In the genomic region with DNA sequence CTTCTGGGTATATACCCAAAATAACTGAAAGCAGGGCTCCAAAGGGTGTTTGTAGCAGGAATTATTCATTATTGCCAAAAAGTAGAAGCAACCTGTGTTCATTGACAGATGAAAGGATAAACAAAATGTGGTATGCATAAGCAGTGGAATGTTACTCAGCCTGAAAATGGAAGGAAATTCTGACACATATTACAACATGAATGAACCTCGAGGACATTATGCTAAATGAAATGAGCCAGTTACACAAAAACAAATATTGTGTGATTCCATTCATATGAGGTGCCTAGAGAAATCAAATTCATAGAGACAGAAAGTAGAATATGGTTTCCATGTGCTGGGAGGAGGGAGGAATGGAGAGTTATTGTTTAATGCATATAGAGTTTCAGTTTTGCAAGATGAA, we compare ENCODE assay signal across 24 cellular contexts.
A peak's percentile ranks its signal among the peaks of the same experiment; 100 is the strongest.
DNase-seq lines count a peak whose midpoint lies in the region; ATAC-seq, FAIRE-seq and TF ChIP-seq lines count a peak whose summit lies in the region.
"Had no signal": no experiment of that assay in that cellular context is flagged by ENCODE, and none has a peak within 500 bp of the region (broad histone marks: within the 10 kb centered on the region; RNA-seq: fewer than 3 reads in every experiment).

No MANE protein-coding gene starts in this region.

- H3K4me1 ChIP-seq in A549, result 0 out of 3 replicates have a peak, but pooled peaks cover 4% of the 10 kb centered on the region
- H3K4me1 ChIP-seq in PC-9 (replicated peaks; ENCODE audit: insufficient read depth), result peaks cover 17% of the 10 kb centered on the region
- no peaks in the 10 kb centered on the region for H3K4me1 ChIP-seq in prostate gland (replicated peaks)
- H3K4me1 ChIP-seq: foreskin keratinocyte, lower lobe of right lung, sigmoid colon had no signal

- H3K4me3 ChIP-seq in A549, result no peak overlapping the region
- H3K4me3 ChIP-seq in PC-9, result no peak overlapping the region
- no peak overlapping the region for H3K4me3 ChIP-seq in choroid plexus epithelial cell (ENCODE audit: low read depth, low read length)
- no peak overlapping the region for H3K4me3 ChIP-seq in prostate gland
- H3K4me3 ChIP-seq: lower lobe of right lung, sigmoid colon had no signal

- TF ChIP-seq RAD21 in A549 (conservative IDR thresholded peaks at IDR 0.05 in 1 of 2, IDR thresholded peaks at IDR 0.05 in 1 of 2), result no peak

- no peaks in the 10 kb centered on the region for H3K9me2 ChIP-seq in PC-9 (ENCODE audit: insufficient read depth)

- TF ChIP-seq POLR2A in A549 (IDR thresholded peaks at IDR 0.05; ENCODE audit: low read length), result no peak
- TF ChIP-seq POLR2A in prostate gland (IDR thresholded peaks at IDR 0.05), result no peak

- DNase-seq in A549 (ENCODE audit: low read depth in 1 of 2, low spot score in 1 of 2), result no peak
- no peak for DNase-seq in GM18507 (ENCODE audit: extremely low spot score, insufficient read length, low read depth)
- DNase-seq in PC-9, result peak in 1 of 2 experiments; percentile 73
- peak; percentile 32 for DNase-seq in choroid plexus epithelial cell (ENCODE audit: low read depth)
- no peak for DNase-seq in GM03348 (ENCODE audit: low spot score)
- DNase-seq in prostate gland (ENCODE audit: low spot score), result no peak
- no peak for DNase-seq in NCI-H1694 (lab: John Stamatoyannopoulos, UW)
- DNase-seq in kidney tubule cell (ENCODE audit: low spot score), result no peak
- DNase-seq: activated CD4-positive, alpha-beta T cell treated with anti-CD3 and anti-CD28 coated beads for 4 hours; activated gamma-delta T cell; C1 segment of cervical spinal cord; hippocampal formation; islet precursor cell; lower lobe of right lung; NCI-H187; NCI-H774; SIG-M5; sigmoid colon; stimulated activated CD4-positive, alpha-beta T cell treated with anti-CD3 and anti-CD28 coated beads, Interleukin-15, amount 100 ng/mL, for 24 hours; stimulated activated CD8-positive, alpha-beta memory T cell treated with anti-CD3 and anti-CD28 coated beads, Interleukin-4, amount 100 ng/mL, for 48 hours; substantia nigra had no signal

- CTCF ChIA-PET in A549 (lab: Yijun Ruan, JAX), result no interaction called here
- CTCF ChIA-PET in PC-9 (lab: Charles Lee), result no interaction called here

- H3K9me3 ChIP-seq in A549 (no peaks in the 10 kb centered on the region), PC-9 (ENCODE audit: insufficient read depth, low read depth) (peaks cover 2% of the 10 kb centered on the region), prostate gland (no peaks in the 10 kb centered on the region)
- H3K9me3 ChIP-seq: lower lobe of right lung, sigmoid colon had no signal

- ATAC-seq in A549, result no peak
- ATAC-seq: foreskin keratinocyte, HCT116, lower lobe of right lung had no signal

- no peak for TF ChIP-seq CTCF in A549 (IDR thresholded peaks at IDR 0.05)
- no peak for TF ChIP-seq CTCF in PC-9 (conservative IDR thresholded peaks at IDR 0.05)
- TF ChIP-seq CTCF in choroid plexus epithelial cell (conservative IDR thresholded peaks at IDR 0.05; ENCODE audit: low read depth, low read length), result no peak
- no peak for TF ChIP-seq CTCF in prostate gland (IDR thresholded peaks at IDR 0.05)

- H3K27ac ChIP-seq in A549, result no peak overlapping the region
- peak overlapping the region; percentile 17; the same call in 1 of the 2 replicates for H3K27ac ChIP-seq in PC-9
- H3K27ac ChIP-seq in prostate gland, result no peak overlapping the region
- H3K27ac ChIP-seq: foreskin keratinocyte, lower lobe of right lung, sigmoid colon had no signal

- no peak for TF ChIP-seq EP300 in A549 (IDR thresholded peaks at IDR 0.05)

- FAIRE-seq in A549 (lab: Jason Lieb, UNC), result no peak
- FAIRE-seq in GM18507 (lab: Jason Lieb, UNC), result peak; percentile 39
- FAIRE-seq: D721Med had no signal

- H4K20me1 ChIP-seq in PC-9 (ENCODE audit: insufficient read depth), result no peaks in the 10 kb centered on the region

- POLR2A ChIA-PET in A549 (lab: Yijun Ruan, JAX), result no interaction called here
- POLR2A ChIA-PET in PC-9 (lab: Charles Lee; ENCODE audit: unreplicated experiment), result no interaction called here

- peaks cover 16% of the 10 kb centered on the region; the same call in 1 of the 2 replicates for H3F3A ChIP-seq in PC-9 (ENCODE audit: insufficient read depth, low read depth)

- H3K36me3 ChIP-seq in PC-9 (ENCODE audit: low read depth) (0 out of 2 replicates have a peak, but pooled peaks cover under 1% of the 10 kb centered on the region), prostate gland (no peaks in the 10 kb centered on the region)
- H3K36me3 ChIP-seq: lower lobe of right lung had no signal

- intact Hi-C loops in PC-9 (cut with micrococcal nuclease; ENCODE audit: unreplicated experiment) (no loop called here), prostate gland (cut with DNase I) (no loop called here)

- H3K27me3 ChIP-seq in PC-9 (ENCODE audit: insufficient read depth, low read depth) (no peaks in the 10 kb centered on the region), prostate gland (replicated peaks; ENCODE audit: insufficient read depth) (no peaks in the 10 kb centered on the region)
- H3K27me3 ChIP-seq: foreskin keratinocyte, sigmoid colon had no signal

- 57% methylated on average over 1 of the region's 1 CpG for WGBS in A549 (ENCODE audit: missing lambda C conversion rate)
- 55% methylated on average over 1 of the region's 1 CpG for WGBS in prostate gland

- BruUV-seq in PC-9 (replicated peaks; lab: Mats Ljungman, UMichigan), result no TSS peak

- no peaks in the 10 kb centered on the region for H3K79me2 ChIP-seq in PC-9 (ENCODE audit: low read depth)

- H2AFZ ChIP-seq in PC-9, result no peak overlapping the region

- H3K4me2 ChIP-seq in A549 (0 out of 3 replicates have a peak overlapping the region, but pooled peaks have one; percentile 19), PC-9 (0 out of 2 replicates have a peak overlapping the region, but pooled peaks have one; percentile 3)

TF ChIP-seq in A549, 52 proteins besides CTCF, POLR2A, EP300 and RAD21 (continues in another document):
- no peak for TF ChIP-seq EHF (CRISPR knock-in tag; IDR thresholded peaks at IDR 0.05)
- no peak for TF ChIP-seq FOXS1 (CRISPR knock-in tag; IDR thresholded peaks at IDR 0.05)
- no peak for TF ChIP-seq BHLHE40 (IDR thresholded peaks at IDR 0.05; ENCODE audit: low read depth, low read length)
- TF ChIP-seq MAFK (IDR thresholded peaks at IDR 0.05; ENCODE audit: partially characterized antibody), result no peak
- TF ChIP-seq HOXB13 (CRISPR knock-in tag; IDR thresholded peaks at IDR 0.05; ENCODE audit: low read depth), result no peak
- TF ChIP-seq, protein P1, sequence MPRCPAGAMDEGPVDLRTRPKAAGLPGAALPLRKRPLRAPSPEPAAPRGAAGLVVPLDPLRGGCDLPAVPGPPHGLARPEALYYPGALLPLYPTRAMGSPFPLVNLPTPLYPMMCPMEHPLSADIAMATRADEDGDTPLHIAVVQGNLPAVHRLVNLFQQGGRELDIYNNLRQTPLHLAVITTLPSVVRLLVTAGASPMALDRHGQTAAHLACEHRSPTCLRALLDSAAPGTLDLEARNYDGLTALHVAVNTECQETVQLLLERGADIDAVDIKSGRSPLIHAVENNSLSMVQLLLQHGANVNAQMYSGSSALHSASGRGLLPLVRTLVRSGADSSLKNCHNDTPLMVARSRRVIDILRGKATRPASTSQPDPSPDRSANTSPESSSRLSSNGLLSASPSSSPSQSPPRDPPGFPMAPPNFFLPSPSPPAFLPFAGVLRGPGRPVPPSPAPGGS (IDR thresholded peaks at IDR 0.05), result no peak
- no peak for TF ChIP-seq POLR2AphosphoS2 (conservative IDR thresholded peaks at IDR 0.05; ENCODE audit: low read length)
- no peak for TF ChIP-seq CBX8 (IDR thresholded peaks at IDR 0.05)
- no peak for TF ChIP-seq FOSB (CRISPR knock-in tag; IDR thresholded peaks at IDR 0.05)
- TF ChIP-seq, protein P2, sequence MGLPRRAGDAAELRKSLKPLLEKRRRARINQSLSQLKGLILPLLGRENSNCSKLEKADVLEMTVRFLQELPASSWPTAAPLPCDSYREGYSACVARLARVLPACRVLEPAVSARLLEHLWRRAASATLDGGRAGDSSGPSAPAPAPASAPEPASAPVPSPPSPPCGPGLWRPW (IDR thresholded peaks at IDR 0.05), result no peak
- no peak for TF ChIP-seq NR3C1 (IDR thresholded peaks at IDR 0.05)
- no peak for TF ChIP-seq JUNB (IDR thresholded peaks at IDR 0.05)
- no peak for TF ChIP-seq HOXA7 (CRISPR knock-in tag; IDR thresholded peaks at IDR 0.05)
- no peak for TF ChIP-seq TFCP2L1 (CRISPR knock-in tag; IDR thresholded peaks at IDR 0.05)
- TF ChIP-seq, protein P3, sequence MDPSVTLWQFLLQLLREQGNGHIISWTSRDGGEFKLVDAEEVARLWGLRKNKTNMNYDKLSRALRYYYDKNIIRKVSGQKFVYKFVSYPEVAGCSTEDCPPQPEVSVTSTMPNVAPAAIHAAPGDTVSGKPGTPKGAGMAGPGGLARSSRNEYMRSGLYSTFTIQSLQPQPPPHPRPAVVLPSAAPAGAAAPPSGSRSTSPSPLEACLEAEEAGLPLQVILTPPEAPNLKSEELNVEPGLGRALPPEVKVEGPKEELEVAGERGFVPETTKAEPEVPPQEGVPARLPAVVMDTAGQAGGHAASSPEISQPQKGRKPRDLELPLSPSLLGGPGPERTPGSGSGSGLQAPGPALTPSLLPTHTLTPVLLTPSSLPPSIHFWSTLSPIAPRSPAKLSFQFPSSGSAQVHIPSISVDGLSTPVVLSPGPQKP (IDR thresholded peaks at IDR 0.05; ENCODE audit: low read depth, low read length), result no peak
- TF ChIP-seq JUN (IDR thresholded peaks at IDR 0.05), result no peak
- TF ChIP-seq HOXB5 (CRISPR knock-in tag; IDR thresholded peaks at IDR 0.05), result no peak
- no peak for TF ChIP-seq ESRRA (IDR thresholded peaks at IDR 0.05; ENCODE audit: borderline replicate concordance, low read length)
- TF ChIP-seq, protein P4, sequence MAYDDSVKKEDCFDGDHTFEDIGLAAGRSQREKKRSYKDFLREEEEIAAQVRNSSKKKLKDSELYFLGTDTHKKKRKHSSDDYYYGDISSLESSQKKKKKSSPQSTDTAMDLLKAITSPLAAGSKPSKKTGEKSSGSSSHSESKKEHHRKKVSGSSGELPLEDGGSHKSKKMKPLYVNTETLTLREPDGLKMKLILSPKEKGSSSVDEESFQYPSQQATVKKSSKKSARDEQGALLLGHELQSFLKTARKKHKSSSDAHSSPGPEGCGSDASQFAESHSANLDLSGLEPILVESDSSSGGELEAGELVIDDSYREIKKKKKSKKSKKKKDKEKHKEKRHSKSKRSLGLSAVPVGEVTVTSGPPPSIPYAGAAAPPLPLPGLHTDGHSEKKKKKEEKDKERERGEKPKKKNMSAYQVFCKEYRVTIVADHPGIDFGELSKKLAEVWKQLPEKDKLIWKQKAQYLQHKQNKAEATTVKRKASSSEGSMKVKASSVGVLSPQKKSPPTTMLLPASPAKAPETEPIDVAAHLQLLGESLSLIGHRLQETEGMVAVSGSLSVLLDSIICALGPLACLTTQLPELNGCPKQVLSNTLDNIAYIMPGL (CRISPR knock-in tag; IDR thresholded peaks at IDR 0.05; ENCODE audit: borderline replicate concordance), result no peak
